16 cellular contexts compared by ENCODE assay signal in genomic region chr19:51168571-51169282, GRCh38. TPM values are rescaled to one million over a fixed set of nuclear protein-coding genes. Genes with fewer than 3 reads are reported as not detected.
DNase-seq lines count a peak whose midpoint lies in the region; ATAC-seq and TF ChIP-seq lines count a peak whose summit lies in the region.
"Had no signal": no experiment of that assay in that cellular context is flagged by ENCODE, and none has a peak within 500 bp of the region (broad histone marks: within the 10 kb centered on the region; RNA-seq: fewer than 3 reads in every experiment).

No MANE protein-coding gene starts in this region.

- H3K27me3 ChIP-seq in BE2C, result peaks cover 28% of the 10 kb centered on the region
- H3K27me3 ChIP-seq in BLaER1 treated with 17β-estradiol and CSF1 and Interleukin-3, amounts not matched to agents 10 nM and 100 nM, result no peaks in the 10 kb centered on the region

- no peak for TF ChIP-seq CTCF in BE2C (IDR thresholded peaks at IDR 0.05; ENCODE audit: low read depth, low read length)

- H4K20me1 ChIP-seq in BLaER1 treated with 17β-estradiol and CSF1 and Interleukin-3, amounts not matched to agents 10 nM and 100 nM, result no peaks in the 10 kb centered on the region

- H3K27ac ChIP-seq in BLaER1 treated with 17β-estradiol and CSF1 and Interleukin-3, amounts not matched to agents 10 nM and 100 nM, result peak overlapping the region in 6 of 11 experiments; percentile 10 to 53 (median 40); a peak in 7 of 22 replicates
- H3K27ac ChIP-seq: esophagus muscularis mucosa, psoas muscle, RWPE1, WERI-Rb-1 had no signal

- peak overlapping the region; percentile 47 for H3K4me3 ChIP-seq in BE2C (ENCODE audit: low read depth, low read length)
- peak overlapping the region in 2 of 10 experiments; percentile 51 to 62; a peak in 2 of 20 replicates for H3K4me3 ChIP-seq in BLaER1 treated with 17β-estradiol and CSF1 and Interleukin-3, amounts not matched to agents 10 nM and 100 nM
- H3K4me3 ChIP-seq: esophagus muscularis mucosa, psoas muscle had no signal

- peak overlapping the region; percentile 43 for H3K4me3 Mint-ChIP-seq in T-helper 17 cell
- peak overlapping the region; percentile 72 to 96 (median 91) for H3K4me3 Mint-ChIP-seq in immature natural killer cell
- H3K4me3 Mint-ChIP-seq: neural crest cell had no signal

- no peaks in the 10 kb centered on the region for H3K36me3 ChIP-seq in BE2C
- H3K36me3 ChIP-seq in BLaER1 treated with 17β-estradiol and CSF1 and Interleukin-3, amounts not matched to agents 10 nM and 100 nM, result no peaks in the 10 kb centered on the region
- H3K36me3 ChIP-seq: esophagus muscularis mucosa, WERI-Rb-1 had no signal

- peak; percentile 42 for DNase-seq in BE2C
- no peak for DNase-seq in T-helper 17 cell
- no peak for DNase-seq in immature natural killer cell
- no peak for DNase-seq in NCI-H187 (lab: John Stamatoyannopoulos, UW)
- DNase-seq in SHP77 treated with DMSO at 0.1 percent for 48 hours (lab: John Stamatoyannopoulos, UW), result no peak
- DNase-seq: NCI-H2081 treated with DMSO at 0.1 percent for 48 hours had no signal

- H3K4me2 ChIP-seq in BLaER1 treated with 17β-estradiol and CSF1 and Interleukin-3, amounts not matched to agents 10 nM and 100 nM, result peak overlapping the region; percentile 75 to 92 (median 81); a peak in 21 of 22 replicates

- no peaks in the 10 kb centered on the region for H3K9me3 Mint-ChIP-seq in immature natural killer cell
- H3K9me3 Mint-ChIP-seq: activated T-helper 1 cell treated with anti-CD3 and anti-CD28 coated beads, Interleukin-12 subunit alpha, Interleukin-12 subunit beta, Interleukin-2, Interleukin-4 antibody, amounts not matched to agents 30 ng/mL and 10 ng/mL and 1 ng/mL, durations not matched to agents 14 hours and 24 hours and 36 hours; neural crest cell had no signal

- ATAC-seq in T-helper 17 cell (no peak), HG03469 (IDR thresholded peaks at IDR 0.05; ENCODE audit: unreplicated experiment) (no peak), GM19455 (IDR thresholded peaks at IDR 0.05; ENCODE audit: unreplicated experiment) (no peak)
- ATAC-seq: psoas muscle had no signal

- peak overlapping the region in 5 of 11 experiments; percentile 11 to 53 (median 39); a peak in 5 of 22 replicates for H3K9ac ChIP-seq in BLaER1 treated with 17β-estradiol and CSF1 and Interleukin-3, amounts not matched to agents 10 nM and 100 nM

- H3K27ac Mint-ChIP-seq in T-helper 17 cell (no peak overlapping the region), immature natural killer cell (peak overlapping the region; percentile 21 to 91 (median 59))
- H3K27ac Mint-ChIP-seq: activated T-helper 1 cell treated with anti-CD3 and anti-CD28 coated beads, Interleukin-12 subunit alpha, Interleukin-12 subunit beta, Interleukin-2, Interleukin-4 antibody, amounts not matched to agents 30 ng/mL and 10 ng/mL and 1 ng/mL, durations not matched to agents 14 hours and 24 hours and 36 hours had no signal

- H3K9me3 ChIP-seq in BE2C (no peaks in the 10 kb centered on the region), T-helper 17 cell (ENCODE audit: control insufficient read depth, low read length, poor library complexity, severe bottlenecking) (no peaks in the 10 kb centered on the region)
- no peaks in the 10 kb centered on the region for H3K9me3 ChIP-seq in BLaER1 treated with 17β-estradiol and CSF1 and Interleukin-3, amounts not matched to agents 10 nM and 100 nM (replicated peaks in 1 of 11)
- H3K9me3 ChIP-seq: esophagus muscularis mucosa, psoas muscle had no signal

- H3K4me1 Mint-ChIP-seq in T-helper 17 cell (peaks cover 10% of the 10 kb centered on the region), immature natural killer cell (peaks cover 51 to 66% of the 10 kb centered on the region in 2 donors)
- H3K4me1 Mint-ChIP-seq: neural crest cell had no signal

- peaks cover 33% of the 10 kb centered on the region for H3K27me3 Mint-ChIP-seq in T-helper 17 cell
- peaks cover 0 to 12% (median 2%) of the 10 kb centered on the region in 3 donors for H3K27me3 Mint-ChIP-seq in immature natural killer cell (ENCODE audit: low read depth in 3 of 3)

- no peaks in the 10 kb centered on the region for H3K36me3 Mint-ChIP-seq in T-helper 17 cell (ENCODE audit: low read depth)
- peaks cover 7 to 10% (median 9%) of the 10 kb centered on the region in 3 donors for H3K36me3 Mint-ChIP-seq in immature natural killer cell

- H3K4me1 ChIP-seq in BE2C, result no peaks in the 10 kb centered on the region; the same call in 1 of the 2 replicates
- peaks cover 27 to 55% (median 32%) of the 10 kb centered on the region in 10 experiments for H3K4me1 ChIP-seq in BLaER1 treated with 17β-estradiol and CSF1 and Interleukin-3, amounts not matched to agents 10 nM and 100 nM
- H3K4me1 ChIP-seq: psoas muscle had no signal

RNA-seq across cellular contexts. Expression of gene SIGLEC7, which starts 26.6 kb away (rescaled TPM):
- polyA plus RNA-seq in BE2C (2012; ENCODE audit: insufficient read depth, insufficient read length, low read depth), result not detected
- total RNA-seq in T-helper 17 cell, result under 1 TPM in 1 of 2 donors, not detected in 1; 0.42 TPM
- polyA plus RNA-seq in immature natural killer cell, result 100 to 1,000 TPM; 108 to 213 (median 129) TPM
- total RNA-seq: activated CD8-positive, alpha-beta memory T cell treated with anti-CD3 and anti-CD28 coated beads for 36 hours; activated T-helper 1 cell treated with anti-CD3 and anti-CD28 coated beads, Interleukin-12 subunit alpha, Interleukin-12 subunit beta, Interleukin-2, Interleukin-4 antibody, amounts not matched to agents 30 ng/mL and 10 ng/mL and 1 ng/mL, durations not matched to agents 14 hours and 24 hours and 36 hours; neural crest cell had no signal

RNA-seq across cellular contexts. Expression of gene SIGLEC9, which starts 44.0 kb away (rescaled TPM):
- not detected for polyA plus RNA-seq in BE2C (2012; ENCODE audit: insufficient read depth, insufficient read length, low read depth)
- 1 to 10 TPM; 1.4 to 4.8 TPM for total RNA-seq in T-helper 17 cell
- 10 to 100 TPM in 2 of 3 donors, 1 to 10 TPM in 1; 6.2 to 16.8 (median 11.3) TPM for polyA plus RNA-seq in immature natural killer cell
- total RNA-seq: neural crest cell had no signal

RNA-seq across cellular contexts. Expression of gene CD33, which starts 56.2 kb away (rescaled TPM):
- 13.5 TPM for polyA plus RNA-seq in BE2C (2012; ENCODE audit: insufficient read depth, insufficient read length, low read depth)
- total RNA-seq in T-helper 17 cell, result 1 to 10 TPM; 2.4 to 3.0 TPM
- polyA plus RNA-seq in immature natural killer cell, result 10 to 100 TPM in 2 of 3 donors, 1 to 10 TPM in 1; 3.5 to 17.4 (median 10.3) TPM
- total RNA-seq: neural crest cell had no signal
